ENCODE assay signal across 30 cellular contexts in the genomic region with DNA sequence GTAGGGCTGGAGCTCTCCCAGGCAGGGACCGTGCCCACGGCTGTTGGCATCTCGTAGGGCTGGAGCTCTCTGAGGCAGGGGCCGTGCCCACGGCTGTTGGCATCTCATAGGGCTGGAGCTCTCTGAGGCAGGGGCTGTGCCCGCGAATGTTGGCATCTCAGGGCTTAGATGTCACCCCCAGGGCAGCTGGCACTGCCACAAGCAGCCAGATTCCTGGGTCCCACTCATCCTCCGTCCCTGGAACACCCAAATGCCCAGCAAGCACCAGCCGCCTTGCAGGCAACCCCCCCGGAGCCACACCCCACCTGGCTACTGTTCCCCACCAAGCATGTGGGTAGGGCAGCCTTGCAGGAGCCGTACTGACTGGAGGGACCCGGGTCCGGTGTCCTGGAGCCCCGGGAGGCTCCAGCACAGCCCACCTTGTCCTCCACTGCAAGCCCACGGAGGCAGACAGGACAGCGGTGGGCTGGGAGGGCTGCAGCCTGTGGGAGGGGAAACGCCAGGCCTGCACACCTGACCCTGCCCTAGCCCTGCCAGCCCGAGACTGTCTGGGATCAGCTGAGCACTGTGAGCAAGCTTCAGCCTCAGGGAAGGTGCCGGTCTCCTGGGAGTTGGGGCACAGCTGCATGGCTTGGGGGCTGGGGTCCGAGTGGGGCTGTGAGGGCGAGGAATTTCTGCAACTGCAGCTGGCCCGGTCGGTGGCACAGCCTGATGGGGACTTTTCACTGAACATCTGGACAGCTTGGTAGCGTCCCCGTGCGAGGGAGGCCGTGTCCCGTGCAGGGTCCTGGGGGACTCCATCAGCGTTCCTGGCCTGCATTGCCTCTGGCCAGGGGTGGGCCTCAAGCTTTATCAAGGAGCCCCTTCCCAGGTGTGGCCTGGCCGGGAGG. TPM values are rescaled to one million over a fixed set of nuclear protein-coding genes. Genes with fewer than 3 reads are reported as not detected.
DNase-seq lines count a peak whose midpoint lies in the region; ATAC-seq, FAIRE-seq and TF ChIP-seq lines count a peak whose summit lies in the region.
"Had no signal": no experiment of that assay in that cellular context is flagged by ENCODE, and none has a peak within 500 bp of the region (broad histone marks: within the 10 kb centered on the region; RNA-seq: fewer than 3 reads in every experiment).

No MANE protein-coding gene starts in this region.

- H3K4me3 ChIP-seq in K562 (no peak overlapping the region), trophoblast cell (ENCODE audit: low read depth, low read length) (no peak overlapping the region), aorta (ENCODE audit: low read length in 2 of 2) (no peak overlapping the region)
- H3K4me3 ChIP-seq: cardiac muscle cell, MG63, mucosa of descending colon, Peyer's patch had no signal

- H3K4ac ChIP-seq in trophoblast cell (ENCODE audit: low read depth, low read length), result no peak overlapping the region

- no peak for ATAC-seq in K562
- no peak for ATAC-seq in left ventricle myocardium superior
- ATAC-seq in aorta (ENCODE audit: low FRiP score), result no peak
- ATAC-seq in HG02884 (IDR thresholded peaks at IDR 0.05; ENCODE audit: unreplicated experiment), result no peak
- no peak for ATAC-seq in GM21717 (IDR thresholded peaks at IDR 0.05; ENCODE audit: unreplicated experiment)
- ATAC-seq: activated T-cell treated with anti-CD3 and anti-CD28 coated beads, Interleukin-2, amount 50 U/mL, for 72 hours; esophagus mucosa; foreskin keratinocyte; mucosa of descending colon; natural killer cell had no signal

- no TSS peak for BruUV-seq in K562 (replicated peaks; lab: Mats Ljungman, UMichigan)

- no peaks in the 10 kb centered on the region for H3K9me1 ChIP-seq in K562 (ENCODE audit: control insufficient read depth, insufficient read depth, low read length)

- H3K27me3 ChIP-seq in K562 (ENCODE audit: control insufficient read depth in 2 of 2, insufficient read depth in 2 of 2, low read length in 2 of 2) (peaks cover 5 to 6% of the 10 kb centered on the region in 2 experiments; a peak in 3 of 5 replicates), trophoblast cell (ENCODE audit: insufficient read depth, low read length) (no peaks in the 10 kb centered on the region), aorta (ENCODE audit: control insufficient read depth in 1 of 2, insufficient read depth in 2 of 2, low read length in 1 of 2) (no peaks in the 10 kb centered on the region)
- H3K27me3 ChIP-seq: cardiac muscle cell, Peyer's patch had no signal

- H3K36me3 ChIP-seq in K562 (ENCODE audit: control insufficient read depth, insufficient read depth, low read length), result no peaks in the 10 kb centered on the region
- peaks cover 35 to 36% of the 10 kb centered on the region in 2 experiments for H3K36me3 ChIP-seq in trophoblast cell (ENCODE audit: control insufficient read depth in 1 of 2, insufficient read depth in 2 of 2, low read length in 2 of 2)
- H3K36me3 ChIP-seq in aorta (ENCODE audit: control insufficient read depth in 1 of 2, insufficient read depth in 2 of 2, low read length in 1 of 2), result no peaks in the 10 kb centered on the region
- H3K36me3 ChIP-seq: MG63, Peyer's patch had no signal

- peaks cover 0 to 62% of the 10 kb centered on the region in 2 experiments; a peak in 3 of 5 replicates for H3K4me1 ChIP-seq in K562 (replicated peaks in 1 of 2; ENCODE audit: control insufficient read depth in 2 of 2, insufficient read depth in 2 of 2, low read length in 2 of 2)
- peaks cover 3 to 5% of the 10 kb centered on the region in 2 experiments for H3K4me1 ChIP-seq in trophoblast cell (ENCODE audit: control insufficient read depth in 1 of 2, insufficient read depth in 2 of 2, low read length in 2 of 2)
- peaks cover 0 to 2% of the 10 kb centered on the region in 2 donors for H3K4me1 ChIP-seq in aorta (ENCODE audit: control insufficient read depth in 1 of 2, insufficient read depth in 2 of 2, low read length in 2 of 2)

- no peaks in the 10 kb centered on the region for H3K79me1 ChIP-seq in trophoblast cell (ENCODE audit: low read length)

- no peak overlapping the region; a peak in 1 of 4 replicates for H3K9ac ChIP-seq in K562 (ENCODE audit: insufficient read depth in 1 of 2, low read depth in 2 of 2, low read length in 2 of 2)
- no peak overlapping the region for H3K9ac ChIP-seq in trophoblast cell (ENCODE audit: low read length)
- H3K9ac ChIP-seq: KMS-11 had no signal

- intact Hi-C loops in K562 (cut with micrococcal nuclease) (no loop called here), left ventricle myocardium superior (cut with micrococcal nuclease) (no loop called here), aorta (cut with DNase I) (no loop called here)

- no peak overlapping the region for H4K8ac ChIP-seq in trophoblast cell (ENCODE audit: low read depth, low read length)

- H2AK5ac ChIP-seq in trophoblast cell (ENCODE audit: low read length), result no peak overlapping the region

- H4K91ac ChIP-seq in trophoblast cell (ENCODE audit: low read depth, low read length), result no peak overlapping the region

- H3K27ac ChIP-seq in K562 (ENCODE audit: extremely low read depth, low read depth, low read length), result no peak overlapping the region
- no peak overlapping the region for H3K27ac ChIP-seq in trophoblast cell (ENCODE audit: low read depth, low read length)
- H3K27ac ChIP-seq in aorta (ENCODE audit: low read depth in 1 of 2, low read length in 2 of 2), result no peak overlapping the region
- H3K27ac ChIP-seq: C4-2B, cardiac muscle cell, foreskin keratinocyte, KMS-11, Peyer's patch had no signal

- no peak overlapping the region for H4K12ac ChIP-seq in trophoblast cell (ENCODE audit: low read depth, low read length)

- H2BK12ac ChIP-seq in trophoblast cell (ENCODE audit: low read length), result no peak overlapping the region

- H2AFZ ChIP-seq in K562 (ENCODE audit: low read depth, low read length), result no peak overlapping the region
- H2AFZ ChIP-seq in trophoblast cell (ENCODE audit: insufficient read depth, low read length, poor library complexity), result no peak overlapping the region

- no peak for TF ChIP-seq RAD21 in K562 (CRISPR knock-in tag; conservative IDR thresholded peaks at IDR 0.05 in 1 of 2, IDR thresholded peaks at IDR 0.05 in 1 of 2)

- TF ChIP-seq EP300 in K562 (IDR thresholded peaks at IDR 0.05; ENCODE audit: low read length), result no peak

- no peak overlapping the region for H3K4me2 ChIP-seq in K562 (ENCODE audit: insufficient read depth, low read length)
- no peak overlapping the region for H3K4me2 ChIP-seq in trophoblast cell (ENCODE audit: low read length)
- H3K4me2 ChIP-seq: KMS-11 had no signal

- H3K18ac ChIP-seq in trophoblast cell (ENCODE audit: low read length), result peak overlapping the region; percentile 30

- no peak for TF ChIP-seq POLR2A in K562 (conservative IDR thresholded peaks at IDR 0.05)

- H2BK5ac ChIP-seq in trophoblast cell (ENCODE audit: low read depth, low read length, poor library complexity), result no peak overlapping the region

- H4K20me1 ChIP-seq in K562 (replicated peaks; ENCODE audit: control insufficient read depth, insufficient read depth, low read length), result peaks cover 38% of the 10 kb centered on the region

- in situ Hi-C loops in K562 (cut with MboI), result no loop called here

- no peak overlapping the region for H2BK120ac ChIP-seq in trophoblast cell (ENCODE audit: insufficient read depth, low read length, poor library complexity)

- WGBS in K562 (ENCODE audit: insufficient coverage, low coverage, missing lambda C conversion rate), result 30% methylated on average over 24 of the region's 30 CpGs
- no CpG with 5 or more reads among the region's 30 CpGs for WGBS in trophoblast cell (ENCODE audit: extremely low coverage, insufficient coverage, insufficient read length)
- WGBS in aorta, 2 donors, result 47 to 56% methylated on average over 30 of the region's 30 CpGs

- H3K9me3 ChIP-seq in K562 (replicated peaks; ENCODE audit: control insufficient read depth, insufficient read depth, low read depth, low read length) (no peaks in the 10 kb centered on the region), trophoblast cell (ENCODE audit: insufficient read depth, low read depth, low read length) (peaks cover 9% of the 10 kb centered on the region), aorta (ENCODE audit: control insufficient read depth, low read length) (no peaks in the 10 kb centered on the region)
- H3K9me3 ChIP-seq: mucosa of descending colon, Peyer's patch had no signal

- H3K14ac ChIP-seq in trophoblast cell (ENCODE audit: low read length), result no peak overlapping the region

- CTCF ChIA-PET in K562 (lab: Yijun Ruan, JAX; ENCODE audit: low intra/inter-chr PET ratio), result no interaction called here

- TF ChIP-seq CTCF in K562 (IDR thresholded peaks at IDR 0.05 in 2 of 3, conservative IDR thresholded peaks at IDR 0.05 in 1 of 3; ENCODE audit: insufficient read depth in 2 of 3, low read depth in 1 of 3, low read length in 3 of 3), result no peak

- H3K23ac ChIP-seq in trophoblast cell (ENCODE audit: low read length), result no peak overlapping the region

- no peaks in the 10 kb centered on the region for H3K79me2 ChIP-seq in K562 (ENCODE audit: control insufficient read depth, insufficient read depth, low read length)
- no peaks in the 10 kb centered on the region for H3K79me2 ChIP-seq in trophoblast cell (ENCODE audit: control insufficient read depth, insufficient read depth, low read length, poor library complexity)

- no peak for FAIRE-seq in K562 (lab: Jason Lieb, UNC)
- FAIRE-seq: astrocyte had no signal

- POLR2A ChIA-PET in K562 (lab: Yijun Ruan, JAX), result interaction anchor here (2.1 kb wide), 1 partner anchor 13 kb away, joined by 5 read pairs; no protein-coding TSS in a partner anchor

- DNase-seq in K562 (ENCODE audit: extremely low read depth in 1 of 4, low spot score in 3 of 4), result no peak
- peak; percentile 23 for DNase-seq in left ventricle myocardium superior
- no peak for DNase-seq in trophoblast cell
- peak; percentile 44 to 75 for DNase-seq in aorta
- no peak for DNase-seq in NAMALWA (ENCODE audit: low spot score)
- DNase-seq: activated CD4-positive, alpha-beta T cell treated with anti-CD3 and anti-CD28 coated beads, Interleukin-2, amount 50 U/mL, for 48 hours; activated CD4-positive, CD25-positive, alpha-beta regulatory T cell treated with anti-CD3 and anti-CD28 coated beads, Interleukin-2, amount 50 U/mL, for 72 hours; activated T-cell treated with anti-CD3 and anti-CD28 coated beads, Interleukin-2, amount 50 U/mL, for 72 hours; COR-L47; cortex of kidney; endodermal cell; foreskin keratinocyte; mammary epithelial cell; MG63; natural killer cell; NCI-H2029 treated with DMSO at 0.1 percent for 48 hours; NCI-H2227 treated with DMSO at 0.1 percent for 48 hours; NCI-H748 treated with DMSO at 0.1 percent for 48 hours; occipital lobe; SIG-M5; stimulated activated CD4-positive, alpha-beta T cell treated with anti-CD3 and anti-CD28 coated beads, Interleukin-2, amount 100 ng/mL, for 48 hours had no signal

RNA-seq across cellular contexts. Expression of a gene that starts 53.6 kb away (rescaled TPM):
- total RNA-seq in K562 (2011; cell fraction: chromatin; rRNA removed; ENCODE audit: low replicate concordance), result 18.2 and 47.1 TPM in 2 replicates
- total RNA-seq in K562 (2011; cell fraction: nucleolus; rRNA removed), result 42.8 and 53.0 TPM in 2 replicates
- 26.1 and 28.1 TPM in 2 replicates for total RNA-seq in K562 (2011; cell fraction: nucleoplasm; rRNA removed)
- total RNA-seq in K562 (2014; rRNA removed) (12.0 and 16.1 TPM in 2 replicates), K562 (2014; rRNA removed; fragmentation: Illumina TruSeq; extraction: Trizol) (0.54 and 1.1 TPM in 2 replicates), K562 (2015; rRNA removed; fragmentation: Illumina TruSeq; extraction: Trizol) (1.6 and 2.3 TPM in 2 replicates), K562 (2021) (16.1 and 16.4 TPM in 2 replicates), left ventricle myocardium superior (52.4 TPM), aorta (100 to 1,000 TPM; 289 to 301 TPM)
- polyA plus RNA-seq in K562 (2011; rRNA removed) (4.9 and 16.8 TPM in 2 replicates), K562 (2014; fragmentation: Illumina TruSeq; extraction: Trizol) (2.0 and 5.5 TPM in 2 replicates), K562 (2014; fragmentation: Nextera tagmentation; extraction: Ambion mirVana) (under 1 TPM; 0.14 to 0.25 TPM), K562 (2014; rRNA removed) (7.8 and 11.8 TPM in 2 replicates), aorta (100 to 1,000 TPM in 1 of 2 donors, 10 to 100 TPM in 1; 97.3 to 963 TPM)
- polyA plus RNA-seq in K562 (2011; cell fraction: cytosol; rRNA removed), result 23.2 and 39.2 TPM in 2 replicates
- 67.4 and 83.8 TPM in 2 replicates for polyA plus RNA-seq in K562 (2011; cell fraction: nucleus; rRNA removed)
- 6.2 and 11.5 TPM in 2 replicates for polyA plus RNA-seq in K562 (2012)
- 2.9 and 3.3 TPM in 2 replicates for polyA minus RNA-seq in K562 (2011; rRNA and poly(A)+ RNA removed)
- 11.5 and 49.2 TPM in 2 replicates for polyA minus RNA-seq in K562 (2011; cell fraction: cytosol; rRNA and poly(A)+ RNA removed)
- 11.6 and 22.0 TPM in 2 replicates for polyA minus RNA-seq in K562 (2011; cell fraction: nucleus; rRNA and poly(A)+ RNA removed)
- 174 and 188 TPM in 2 replicates for polyA plus RNA-seq in trophoblast cell (2013)

Comparison
In these comparisons a context has a peak if more than half of its experiments do, and no peak if none do; other contexts are left out.
1. DNase-seq: peak in left ventricle myocardium superior (single experiment) and aorta (2 of 2); none in K562 (0 of 4), trophoblast cell (0 of 2) and NAMALWA (single experiment).